Comparison of ENCODE assay signal across 8 cellular contexts in the genomic region with DNA sequence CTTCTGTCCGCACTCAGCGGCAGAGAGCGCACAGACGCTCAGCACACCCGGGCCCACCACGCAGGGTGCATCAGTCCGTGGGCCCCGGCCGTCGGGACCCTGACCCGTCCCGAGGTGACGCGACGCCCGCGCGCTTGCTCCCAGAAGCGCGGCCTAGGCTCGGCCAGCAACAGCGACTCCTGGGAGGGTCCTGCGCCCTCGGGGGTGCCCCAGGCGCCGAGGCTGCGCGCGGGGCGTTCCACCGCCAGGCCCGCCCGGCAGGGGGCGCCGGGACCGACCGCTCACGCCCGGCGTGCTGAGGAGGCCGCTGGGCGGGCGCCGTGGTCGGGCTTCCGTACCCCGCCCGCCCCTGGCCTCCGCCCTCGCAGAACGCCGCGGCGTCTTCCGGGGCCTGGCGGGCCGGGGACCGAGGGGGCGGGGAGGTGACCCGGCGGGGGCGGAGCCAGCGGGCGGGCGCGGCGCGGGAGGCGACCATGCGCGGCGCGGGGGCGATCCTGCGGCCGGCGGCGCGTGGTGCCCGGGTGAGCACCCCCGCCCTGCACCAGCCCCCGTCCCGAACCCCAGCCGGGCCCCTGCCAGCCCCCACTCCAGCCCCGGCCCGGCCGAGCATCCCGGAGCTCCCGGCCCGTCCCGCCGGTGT. TPM values are rescaled to one million over a fixed set of nuclear protein-coding genes. Genes with fewer than 3 reads are reported as not detected.
DNase-seq lines count a peak whose midpoint lies in the region; ATAC-seq and TF ChIP-seq lines count a peak whose summit lies in the region.

A gene with protein sequence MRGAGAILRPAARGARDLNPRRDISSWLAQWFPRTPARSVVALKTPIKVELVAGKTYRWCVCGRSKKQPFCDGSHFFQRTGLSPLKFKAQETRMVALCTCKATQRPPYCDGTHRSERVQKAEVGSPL (plus strand): TSS at position 456 of the 640 bp plus-strand sequence. CDS start 18 bp downstream, at position 474.

- DNase-seq in AG04449 (ENCODE audit: low read depth, low spot score) (no peak), NCI-H460 (ENCODE audit: extremely low read depth, low read depth) (peak; percentile 85), coronary artery (ENCODE audit: low spot score) (peak; percentile 86)
- peak; percentile 88 for DNase-seq in activated CD4-positive, alpha-beta T cell treated with anti-CD3 and anti-CD28 coated beads for 48 hours
- peak; percentile 86 for DNase-seq in stimulated activated CD4-positive, alpha-beta T cell treated with anti-CD3 and anti-CD28 coated beads, Interleukin-4, amount 100 ng/mL, for 1 hour

- ATAC-seq in GM18519 (IDR thresholded peaks at IDR 0.05; ENCODE audit: low FRiP score, unreplicated experiment) (peak; percentile 53), HG03103 (IDR thresholded peaks at IDR 0.05; ENCODE audit: low read depth, unreplicated experiment) (peak; percentile 70)

- TF ChIP-seq RAD21 in liver (IDR thresholded peaks at IDR 0.05) = peak in 1 of 2 donors; percentile 35

- peak within 1 kb of the TSS; percentile 93 to 97 for H3K9ac ChIP-seq in liver (ENCODE audit: low read depth in 1 of 2, low read length in 2 of 2)

- H3K27me3 ChIP-seq in liver (ENCODE audit: control insufficient read depth in 4 of 4, insufficient read depth in 4 of 4, low read length in 3 of 4) = no peaks in the 10 kb centered on the region

- peak within 1 kb of the TSS; percentile 85 to 91 for H3K27ac ChIP-seq in coronary artery
- H3K27ac ChIP-seq in liver (ENCODE audit: low read depth in 1 of 2, low read length in 2 of 2) = peak within 1 kb of the TSS; percentile 98

- H3K4me3 ChIP-seq in AG04449 (ENCODE audit: low read depth, low read length) (peak within 1 kb of the TSS; percentile 77), coronary artery (peak within 1 kb of the TSS; percentile 85), liver (ENCODE audit: low read depth in 1 of 3, low read length in 3 of 3) (peak within 1 kb of the TSS; percentile 87 to 98 (median 95))

- H3K4me1 ChIP-seq in liver (ENCODE audit: control insufficient read depth in 4 of 4, insufficient read depth in 4 of 4, low read length in 3 of 4) = peaks cover 17 to 44% (median 33%) of the 10 kb centered on the region in 4 donors

- CTCF ChIA-PET in AG04449 (lab: Yijun Ruan, JAX) = interaction anchor here (0.8 to 2.6 kb wide), 11 partner anchors 8 to 423 kb away, joined by 3 to 22 read pairs (median 3); a partner anchor contains a TSS

- WGBS in liver = under 1% methylated on average over 92 of the region's 92 CpGs

- POLR2A ChIA-PET in AG04449 (lab: Yijun Ruan, JAX) = interaction anchor here (1.0 kb wide), 2 partner anchors 140 to 154 kb away, joined by 4 read pairs; a partner anchor contains a TSS

- peaks cover 0 to 3% (median 1%) of the 10 kb centered on the region in 4 donors for H3K36me3 ChIP-seq in liver (ENCODE audit: control insufficient read depth in 4 of 4, insufficient read depth in 3 of 4, low read depth in 1 of 4, low read length in 3 of 4)

- peak; percentile 56 for TF ChIP-seq CTCF in AG04449 (IDR thresholded peaks at IDR 0.05; ENCODE audit: insufficient read depth, low read length, missing control alignments)
- TF ChIP-seq CTCF in coronary artery (IDR thresholded peaks at IDR 0.05) = peak; percentile 79
- TF ChIP-seq CTCF in liver (IDR thresholded peaks at IDR 0.05; ENCODE audit: low read depth, low read length, missing input control) = peak; percentile 79

- no peaks in the 10 kb centered on the region for H3K9me3 ChIP-seq in liver (ENCODE audit: control insufficient read depth in 4 of 4, low read length in 3 of 4)

TF ChIP-seq in liver, 16 proteins besides CTCF, POLR2A, EP300 and RAD21:
- TF ChIP-seq, protein P1, sequence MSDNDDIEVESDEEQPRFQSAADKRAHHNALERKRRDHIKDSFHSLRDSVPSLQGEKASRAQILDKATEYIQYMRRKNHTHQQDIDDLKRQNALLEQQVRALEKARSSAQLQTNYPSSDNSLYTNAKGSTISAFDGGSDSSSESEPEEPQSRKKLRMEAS (IDR thresholded peaks at IDR 0.05) = no peak
- TF ChIP-seq HNF4A (conservative IDR thresholded peaks at IDR 0.05) (no peak), NR2F2 (IDR thresholded peaks at IDR 0.05) (no peak), TAF1 (conservative IDR thresholded peaks at IDR 0.05) (no peak), FOXA2 (IDR thresholded peaks at IDR 0.05) (no peak), YY1 (IDR thresholded peaks at IDR 0.05) (no peak), HNF4G (IDR thresholded peaks at IDR 0.05) (no peak), SP1 (IDR thresholded peaks at IDR 0.05) (no peak), RXRA (IDR thresholded peaks at IDR 0.05) (no peak), GABPA (IDR thresholded peaks at IDR 0.05 in 1 of 2, conservative IDR thresholded peaks at IDR 0.05 in 1 of 2) (no peak), FOXA1 (IDR thresholded peaks at IDR 0.05) (no peak), JUND (IDR thresholded peaks at IDR 0.05) (no peak)
- TF ChIP-seq, protein P2, sequence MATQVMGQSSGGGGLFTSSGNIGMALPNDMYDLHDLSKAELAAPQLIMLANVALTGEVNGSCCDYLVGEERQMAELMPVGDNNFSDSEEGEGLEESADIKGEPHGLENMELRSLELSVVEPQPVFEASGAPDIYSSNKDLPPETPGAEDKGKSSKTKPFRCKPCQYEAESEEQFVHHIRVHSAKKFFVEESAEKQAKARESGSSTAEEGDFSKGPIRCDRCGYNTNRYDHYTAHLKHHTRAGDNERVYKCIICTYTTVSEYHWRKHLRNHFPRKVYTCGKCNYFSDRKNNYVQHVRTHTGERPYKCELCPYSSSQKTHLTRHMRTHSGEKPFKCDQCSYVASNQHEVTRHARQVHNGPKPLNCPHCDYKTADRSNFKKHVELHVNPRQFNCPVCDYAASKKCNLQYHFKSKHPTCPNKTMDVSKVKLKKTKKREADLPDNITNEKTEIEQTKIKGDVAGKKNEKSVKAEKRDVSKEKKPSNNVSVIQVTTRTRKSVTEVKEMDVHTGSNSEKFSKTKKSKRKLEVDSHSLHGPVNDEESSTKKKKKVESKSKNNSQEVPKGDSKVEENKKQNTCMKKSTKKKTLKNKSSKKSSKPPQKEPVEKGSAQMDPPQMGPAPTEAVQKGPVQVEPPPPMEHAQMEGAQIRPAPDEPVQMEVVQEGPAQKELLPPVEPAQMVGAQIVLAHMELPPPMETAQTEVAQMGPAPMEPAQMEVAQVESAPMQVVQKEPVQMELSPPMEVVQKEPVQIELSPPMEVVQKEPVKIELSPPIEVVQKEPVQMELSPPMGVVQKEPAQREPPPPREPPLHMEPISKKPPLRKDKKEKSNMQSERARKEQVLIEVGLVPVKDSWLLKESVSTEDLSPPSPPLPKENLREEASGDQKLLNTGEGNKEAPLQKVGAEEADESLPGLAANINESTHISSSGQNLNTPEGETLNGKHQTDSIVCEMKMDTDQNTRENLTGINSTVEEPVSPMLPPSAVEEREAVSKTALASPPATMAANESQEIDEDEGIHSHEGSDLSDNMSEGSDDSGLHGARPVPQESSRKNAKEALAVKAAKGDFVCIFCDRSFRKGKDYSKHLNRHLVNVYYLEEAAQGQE (IDR thresholded peaks at IDR 0.05) = no peak
- TF ChIP-seq, protein P3, sequence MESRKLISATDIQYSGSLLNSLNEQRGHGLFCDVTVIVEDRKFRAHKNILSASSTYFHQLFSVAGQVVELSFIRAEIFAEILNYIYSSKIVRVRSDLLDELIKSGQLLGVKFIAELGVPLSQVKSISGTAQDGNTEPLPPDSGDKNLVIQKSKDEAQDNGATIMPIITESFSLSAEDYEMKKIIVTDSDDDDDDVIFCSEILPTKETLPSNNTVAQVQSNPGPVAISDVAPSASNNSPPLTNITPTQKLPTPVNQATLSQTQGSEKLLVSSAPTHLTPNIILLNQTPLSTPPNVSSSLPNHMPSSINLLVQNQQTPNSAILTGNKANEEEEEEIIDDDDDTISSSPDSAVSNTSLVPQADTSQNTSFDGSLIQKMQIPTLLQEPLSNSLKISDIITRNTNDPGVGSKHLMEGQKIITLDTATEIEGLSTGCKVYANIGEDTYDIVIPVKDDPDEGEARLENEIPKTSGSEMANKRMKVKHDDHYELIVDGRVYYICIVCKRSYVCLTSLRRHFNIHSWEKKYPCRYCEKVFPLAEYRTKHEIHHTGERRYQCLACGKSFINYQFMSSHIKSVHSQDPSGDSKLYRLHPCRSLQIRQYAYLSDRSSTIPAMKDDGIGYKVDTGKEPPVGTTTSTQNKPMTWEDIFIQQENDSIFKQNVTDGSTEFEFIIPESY (IDR thresholded peaks at IDR 0.05) = no peak
- TF ChIP-seq, protein P4, sequence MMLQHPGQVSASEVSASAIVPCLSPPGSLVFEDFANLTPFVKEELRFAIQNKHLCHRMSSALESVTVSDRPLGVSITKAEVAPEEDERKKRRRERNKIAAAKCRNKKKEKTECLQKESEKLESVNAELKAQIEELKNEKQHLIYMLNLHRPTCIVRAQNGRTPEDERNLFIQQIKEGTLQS (IDR thresholded peaks at IDR 0.05) = no peak

RNA-seq across cellular contexts. Expression of the gene that starts here (rescaled TPM):
- 8.0 and 11.2 TPM in 2 replicates for total RNA-seq in NCI-H460 (2014; rRNA removed; shearing (Covaris generic))
- 7.7 and 8.2 TPM in 2 replicates for polyA plus RNA-seq in NCI-H460 (2014; cell fraction: nucleus; rRNA removed)
- 1 to 10 TPM; 4.5 to 9.0 TPM for total RNA-seq in liver
- polyA plus RNA-seq in liver = 100 to 1,000 TPM in 1 of 2 donors, 10 to 100 TPM in 1; 65.6 to 152 TPM
